ENCODE assay signal across 8 cellular contexts in the genomic region with DNA sequence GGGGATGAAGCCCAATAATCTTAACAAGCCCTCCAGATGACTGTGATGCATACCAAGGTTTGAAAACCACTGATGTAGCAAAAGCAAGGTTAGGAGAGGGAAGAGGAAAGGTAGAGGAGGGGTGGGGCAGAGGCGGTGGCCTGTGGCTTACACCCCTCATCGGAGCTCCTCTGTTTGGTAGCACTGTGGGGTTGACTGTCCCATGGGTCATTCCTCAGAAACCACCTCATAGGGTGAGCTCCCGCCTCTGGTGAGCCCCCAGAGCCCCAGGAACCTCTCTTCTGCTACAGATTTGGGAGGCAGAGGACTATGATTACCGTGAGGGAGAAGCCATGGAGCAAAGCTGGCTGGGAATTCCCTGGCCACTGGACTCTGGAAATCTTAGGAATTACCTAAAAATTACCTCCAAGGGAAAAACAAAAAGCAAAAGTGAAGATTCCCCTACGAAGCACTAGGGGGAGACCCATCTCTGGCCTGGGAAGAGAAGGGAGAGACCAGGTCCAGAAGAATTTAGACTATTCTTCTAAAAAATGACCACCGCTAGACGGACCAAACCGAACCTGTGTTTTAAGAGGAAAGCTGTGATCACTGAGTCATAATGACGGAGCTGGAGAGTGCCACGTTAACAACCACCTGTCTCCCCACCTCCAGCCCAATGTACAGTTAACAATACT. TPM values are rescaled to one million over a fixed set of nuclear protein-coding genes. Genes with fewer than 3 reads are reported as not detected.
A peak's percentile ranks its signal among the peaks of the same experiment; 100 is the strongest.
DNase-seq lines count a peak whose midpoint lies in the region; ATAC-seq and TF ChIP-seq lines count a peak whose summit lies in the region.

No MANE protein-coding gene starts in this region.

- CTCF ChIA-PET in activated naive CD4-positive, alpha-beta T cell treated with anti-CD3 and anti-CD28 coated beads, Interleukin-2, amount 10 ng/mL, durations not matched to agents 7 days and 5 days (lab: Charles Lee) = interaction anchor here (0.9 to 3.0 kb wide), 14 partner anchors 8 to 158 kb away, joined by 3 to 21 read pairs (median 4); partner anchors contain the start of genes DYRK3 and EIF2D

- peak; percentile 41 to 68 (median 62) for TF ChIP-seq CTCF in thyroid gland (IDR thresholded peaks at IDR 0.05)

- intact Hi-C loops in thyroid gland (cut with DNase I) = no loop called here

- no peaks in the 10 kb centered on the region for H3K9me3 Mint-ChIP-seq in activated naive CD4-positive, alpha-beta T cell treated with anti-CD3 and anti-CD28 coated beads, Interleukin-2, amount 10 ng/mL, durations not matched to agents 7 days and 5 days

- ATAC-seq in T-helper 17 cell (no peak), GM21619 (IDR thresholded peaks at IDR 0.05; ENCODE audit: unreplicated experiment) (no peak), GM21528 (IDR thresholded peaks at IDR 0.05; ENCODE audit: low FRiP score, unreplicated experiment) (no peak)

- no peaks in the 10 kb centered on the region for H3K27me3 ChIP-seq in thyroid gland
- H3K27me3 ChIP-seq in SJCRH30 = no peaks in the 10 kb centered on the region

- H3K4me3 ChIP-seq in thyroid gland (replicated peaks in 1 of 3) (no peak overlapping the region), SJCRH30 (no peak overlapping the region)

- H3K27ac ChIP-seq in thyroid gland = peak overlapping the region in 2 of 3 donors; percentile 25 to 34
- H3K27ac ChIP-seq in SJCRH30 = no peak overlapping the region

- H3K36me3 Mint-ChIP-seq in activated naive CD4-positive, alpha-beta T cell treated with anti-CD3 and anti-CD28 coated beads, Interleukin-2, amount 10 ng/mL, durations not matched to agents 7 days and 5 days = no peaks in the 10 kb centered on the region
- no peaks in the 10 kb centered on the region for H3K36me3 Mint-ChIP-seq in T-helper 17 cell (ENCODE audit: low read depth)

- TF ChIP-seq POLR2A in thyroid gland (IDR thresholded peaks at IDR 0.05) = no peak

- no peaks in the 10 kb centered on the region for H3K9me3 ChIP-seq in T-helper 17 cell (ENCODE audit: control insufficient read depth, low read length, poor library complexity, severe bottlenecking)
- no peaks in the 10 kb centered on the region for H3K9me3 ChIP-seq in thyroid gland
- no peaks in the 10 kb centered on the region for H3K9me3 ChIP-seq in SJCRH30 (replicated peaks)

- H3K36me3 ChIP-seq in thyroid gland = no peaks in the 10 kb centered on the region
- no peaks in the 10 kb centered on the region for H3K36me3 ChIP-seq in SJCRH30

- peaks cover 61% of the 10 kb centered on the region for H3K27me3 Mint-ChIP-seq in activated naive CD4-positive, alpha-beta T cell treated with anti-CD3 and anti-CD28 coated beads, Interleukin-2, amount 10 ng/mL, durations not matched to agents 7 days and 5 days
- peaks cover 18% of the 10 kb centered on the region for H3K27me3 Mint-ChIP-seq in T-helper 17 cell

- no peak overlapping the region for H3K27ac Mint-ChIP-seq in activated naive CD4-positive, alpha-beta T cell treated with anti-CD3 and anti-CD28 coated beads, Interleukin-2, amount 10 ng/mL, durations not matched to agents 7 days and 5 days
- peak overlapping the region; percentile 78 for H3K27ac Mint-ChIP-seq in T-helper 17 cell

- H3K4me3 Mint-ChIP-seq in activated naive CD4-positive, alpha-beta T cell treated with anti-CD3 and anti-CD28 coated beads, Interleukin-2, amount 10 ng/mL, durations not matched to agents 7 days and 5 days = peak overlapping the region; percentile 72
- H3K4me3 Mint-ChIP-seq in T-helper 17 cell = peak overlapping the region; percentile 85

- peaks cover 32% of the 10 kb centered on the region for H3K4me1 Mint-ChIP-seq in activated naive CD4-positive, alpha-beta T cell treated with anti-CD3 and anti-CD28 coated beads, Interleukin-2, amount 10 ng/mL, durations not matched to agents 7 days and 5 days
- peaks cover 22% of the 10 kb centered on the region for H3K4me1 Mint-ChIP-seq in T-helper 17 cell

- DNase-seq in activated naive CD4-positive, alpha-beta T cell treated with anti-CD3 and anti-CD28 coated beads, Interleukin-2, amount 10 ng/mL, durations not matched to agents 7 days and 5 days = no peak
- DNase-seq in activated naive CD4-positive, alpha-beta T cell treated with anti-CD3 and anti-CD28 coated beads, Interleukin-2, amount 50 U/mL, for 16 hours = no peak
- no peak for DNase-seq in T-helper 17 cell
- peak; percentile 28 for DNase-seq in fibroblast of the conjunctiva (ENCODE audit: low read depth)
- DNase-seq in thyroid gland = peak in 1 of 2 donors; percentile 34
- no peak for DNase-seq in SJCRH30

- WGBS in thyroid gland, 2 donors = 39 to 40% methylated on average over 10 of the region's 10 CpGs

- H3K4me1 ChIP-seq in thyroid gland (peaks cover 25 to 71% of the 10 kb centered on the region in 2 donors), SJCRH30 (peaks cover 67% of the 10 kb centered on the region)

RNA-seq across cellular contexts. Expression of gene RASSF5, which starts 1.5 kb away (rescaled TPM):
- total RNA-seq in T-helper 17 cell = 100 to 1,000 TPM; 177 to 188 TPM
- total RNA-seq in thyroid gland = 10 to 100 TPM; 14.0 to 16.4 (median 14.5) TPM
- total RNA-seq in SJCRH30 (2014; rRNA removed; shearing (Covaris generic)) = 9.5 TPM in 2 replicates

RNA-seq across cellular contexts. Expression of gene IKBKE, which starts 35.6 kb away (rescaled TPM):
- total RNA-seq in T-helper 17 cell = 10 to 100 TPM; 48.5 to 72.5 TPM
- total RNA-seq in thyroid gland = 10 to 100 TPM in 1 of 4 donors, 1 to 10 TPM in 3; 4.7 to 10.5 (median 9.4) TPM
- 3.1 and 3.5 TPM in 2 replicates for total RNA-seq in SJCRH30 (2014; rRNA removed; shearing (Covaris generic))

Comparison
In these comparisons a context has a peak if more than half of its experiments do, and no peak if none do; other contexts are left out.
1. RNA of gene RASSF5, which starts 1.5 kb away (total RNA-seq): 177 to 188 TPM in T-helper 17 cell; 14.0 to 16.4 TPM in thyroid gland and 9.5 TPM in SJCRH30; every median in the first group is over 10 times any median in the second.
2. RNA of gene IKBKE, which starts 35.6 kb away (total RNA-seq): 48.5 to 72.5 TPM in T-helper 17 cell; 4.7 to 10.5 TPM in thyroid gland and 3.1 to 3.5 TPM in SJCRH30; every median in the first group is over 4 times any median in the second.